Comparison of ENCODE assay signal across 36 cellular contexts in the genomic region with DNA sequence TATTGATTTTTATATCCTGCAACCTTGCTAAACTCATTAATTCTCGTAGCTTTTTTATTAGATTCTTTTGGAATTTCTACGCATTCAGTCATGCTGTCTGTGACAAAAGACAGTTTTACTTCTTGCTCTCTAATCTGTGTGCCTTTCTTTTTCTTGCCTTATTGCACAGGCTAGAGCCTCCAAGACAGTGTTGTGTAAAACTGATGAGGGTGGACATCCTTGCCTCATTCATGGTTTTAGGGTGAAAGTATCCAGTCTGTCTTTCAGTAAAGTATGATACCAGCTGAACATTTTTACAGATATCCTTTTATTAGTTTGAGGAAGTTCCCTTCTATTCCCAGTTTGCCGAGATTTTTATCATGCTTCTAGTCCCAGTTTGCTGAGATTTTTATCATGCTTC.
"Had no signal": no experiment of that assay in that cellular context is flagged by ENCODE, and none has a peak within 500 bp of the region (broad histone marks: within the 10 kb centered on the region; RNA-seq: fewer than 3 reads in every experiment).

No MANE protein-coding gene starts in this region.

- H3K4me1 ChIP-seq: ascending aorta, colonic mucosa had no signal

- H3K4me3 Mint-ChIP-seq: activated B cell treated with CpG ODN at 0.5 μM for 24 hours; activated CD4-positive, alpha-beta memory T cell treated with anti-CD3 and anti-CD28 coated beads for 36 hours; activated CD4-positive, alpha-beta T cell treated with anti-CD3 and anti-CD28 coated beads, Interleukin-2, amount 10 ng/mL, durations not matched to agents 24 days and 14 days; activated CD8-positive, alpha-beta T cell treated with anti-CD3 and anti-CD28 coated beads for 36 hours; activated naive CD4-positive, alpha-beta T cell treated with anti-CD3 and anti-CD28 coated beads, Interleukin-2, amount 10 ng/mL, durations not matched to agents 7 days and 5 days; activated naive CD4-positive, alpha-beta T cell treated with anti-CD3 and anti-CD28 coated beads, Interleukin-2, amount 50 U/mL, for 24 hours; activated naive CD8-positive, alpha-beta T cell; activated naive CD8-positive, alpha-beta T cell treated with anti-CD3 and anti-CD28 coated beads, Interleukin-2, amount 10 ng/mL, durations not matched to agents 7 days and 5 days; activated naive CD8-positive, alpha-beta T cell treated with anti-CD3 and anti-CD28 coated beads, Interleukin-2, amount 50 U/mL, for 24 hours; activated T-cell treated with anti-CD3 and anti-CD28 coated beads, Interleukin-2, amount 50 U/mL, for 4 hours; activated T-cell treated with anti-CD3 and anti-CD28 coated beads, Interleukin-2, amount 50 U/mL, for 72 hours; activated T-helper 1 cell treated with anti-CD3 and anti-CD28 coated beads, Interleukin-12 subunit alpha, Interleukin-12 subunit beta, Interleukin-2, Interleukin-4 antibody, amounts not matched to agents 30 ng/mL and 10 ng/mL and 1 ng/mL, durations not matched to agents 14 hours and 24 hours and 36 hours; activated T-helper 17 cell treated with anti-CD3 and anti-CD28 coated beads, Interleukin-2, amount 50 U/mL, for 72 hours; brain; central memory CD8-positive, alpha-beta T cell; T-helper 17 cell had no signal

- H3K27ac Mint-ChIP-seq: activated B cell treated with CpG ODN at 0.5 μM for 24 hours; activated CD4-positive, alpha-beta memory T cell treated with anti-CD3 and anti-CD28 coated beads for 36 hours; activated CD4-positive, alpha-beta T cell treated with anti-CD3 and anti-CD28 coated beads, Interleukin-2, amount 10 ng/mL, durations not matched to agents 24 days and 14 days; activated CD8-positive, alpha-beta T cell treated with anti-CD3 and anti-CD28 coated beads for 36 hours; activated naive CD4-positive, alpha-beta T cell treated with anti-CD3 and anti-CD28 coated beads, Interleukin-2, amount 10 ng/mL, durations not matched to agents 7 days and 5 days; activated naive CD4-positive, alpha-beta T cell treated with anti-CD3 and anti-CD28 coated beads, Interleukin-2, amount 50 U/mL, for 24 hours; activated naive CD8-positive, alpha-beta T cell; activated naive CD8-positive, alpha-beta T cell treated with anti-CD3 and anti-CD28 coated beads, Interleukin-2, amount 10 ng/mL, durations not matched to agents 7 days and 5 days; activated naive CD8-positive, alpha-beta T cell treated with anti-CD3 and anti-CD28 coated beads, Interleukin-2, amount 50 U/mL, for 24 hours; activated T-cell treated with anti-CD3 and anti-CD28 coated beads, Interleukin-2, amount 50 U/mL, for 72 hours; activated T-helper 1 cell treated with anti-CD3 and anti-CD28 coated beads, Interleukin-12 subunit alpha, Interleukin-12 subunit beta, Interleukin-2, Interleukin-4 antibody, amounts not matched to agents 30 ng/mL and 10 ng/mL and 1 ng/mL, durations not matched to agents 14 hours and 24 hours and 36 hours; activated T-helper 17 cell treated with anti-CD3 and anti-CD28 coated beads, Interleukin-2, amount 50 U/mL, for 72 hours; brain; T-helper 17 cell had no signal

- H3K9me3 ChIP-seq: colonic mucosa had no signal

- H3K27ac ChIP-seq: ascending aorta, cardiac muscle cell, colonic mucosa, VCaP had no signal

- H3K27me3 ChIP-seq: ascending aorta, cardiac muscle cell, colonic mucosa had no signal

- H3K9me3 Mint-ChIP-seq: activated naive CD4-positive, alpha-beta T cell treated with anti-CD3 and anti-CD28 coated beads, Interleukin-2, amount 50 U/mL, for 24 hours; activated T-helper 17 cell treated with anti-CD3 and anti-CD28 coated beads, Interleukin-2, amount 50 U/mL, for 72 hours; central memory CD8-positive, alpha-beta T cell had no signal

- H3K27me3 Mint-ChIP-seq: activated B cell treated with CpG ODN at 0.5 μM for 24 hours; activated CD4-positive, alpha-beta memory T cell treated with anti-CD3 and anti-CD28 coated beads for 36 hours; activated CD4-positive, alpha-beta T cell treated with anti-CD3 and anti-CD28 coated beads, Interleukin-2, amount 10 ng/mL, durations not matched to agents 24 days and 14 days; activated CD8-positive, alpha-beta T cell treated with anti-CD3 and anti-CD28 coated beads for 36 hours; activated naive CD4-positive, alpha-beta T cell treated with anti-CD3 and anti-CD28 coated beads, Interleukin-2, amount 10 ng/mL, durations not matched to agents 7 days and 5 days; activated naive CD4-positive, alpha-beta T cell treated with anti-CD3 and anti-CD28 coated beads, Interleukin-2, amount 50 U/mL, for 24 hours; activated naive CD8-positive, alpha-beta T cell; activated naive CD8-positive, alpha-beta T cell treated with anti-CD3 and anti-CD28 coated beads, Interleukin-2, amount 10 ng/mL, durations not matched to agents 7 days and 5 days; activated naive CD8-positive, alpha-beta T cell treated with anti-CD3 and anti-CD28 coated beads, Interleukin-2, amount 50 U/mL, for 24 hours; activated T-helper 17 cell treated with anti-CD3 and anti-CD28 coated beads, Interleukin-2, amount 50 U/mL, for 72 hours; brain; central memory CD8-positive, alpha-beta T cell; T-helper 17 cell had no signal

- H3K4me3 ChIP-seq: ascending aorta, cardiac muscle cell, colonic mucosa had no signal

- FAIRE-seq: bronchial epithelial cell, TTC549 had no signal

- DNase-seq: activated B cell treated with CpG ODN at 0.5 μM for 24 hours; activated CD4-positive, alpha-beta memory T cell treated with anti-CD3 and anti-CD28 coated beads for 36 hours; activated CD4-positive, alpha-beta T cell treated with anti-CD3 and anti-CD28 coated beads for 4 hours; activated CD4-positive, alpha-beta T cell treated with anti-CD3 and anti-CD28 coated beads, Interleukin-2, amount 10 ng/mL, durations not matched to agents 24 days and 14 days; activated CD4-positive, alpha-beta T cell treated with anti-CD3 and anti-CD28 coated beads, Interleukin-2, amount 50 U/mL, for 1 hour; activated CD4-positive, alpha-beta T cell treated with anti-CD3 and anti-CD28 coated beads, Interleukin-2, amount 50 U/mL, for 4 hours; activated CD4-positive, CD25-positive, alpha-beta regulatory T cell treated with anti-CD3 and anti-CD28 coated beads, Interleukin-2, amount 50 U/mL, for 72 hours; activated CD8-positive, alpha-beta memory T cell treated with anti-CD3 and anti-CD28 coated beads, Interleukin-2, amount 50 U/mL, for 4 hours; activated CD8-positive, alpha-beta T cell treated with anti-CD3 and anti-CD28 coated beads for 36 hours; activated effector memory CD4-positive, alpha-beta T cell treated with anti-CD3 and anti-CD28 coated beads, Interleukin-2, amount 50 U/mL, for 16 hours; activated naive CD4-positive, alpha-beta T cell treated with anti-CD3 and anti-CD28 coated beads, Interleukin-2, amount 10 ng/mL, durations not matched to agents 7 days and 5 days; activated naive CD4-positive, alpha-beta T cell treated with Interleukin-2 at 50 U/mL for 16 hours; activated naive CD8-positive, alpha-beta T cell treated with anti-CD3 and anti-CD28 coated beads, Interleukin-2, amount 10 ng/mL, durations not matched to agents 7 days and 5 days; activated naive CD8-positive, alpha-beta T cell treated with anti-CD3 and anti-CD28 coated beads, Interleukin-2, amount 50 U/mL, for 24 hours; activated T-cell treated with anti-CD3 and anti-CD28 coated beads for 4 hours; activated T-cell treated with anti-CD3 and anti-CD28 coated beads, Interleukin-2, amount 50 U/mL, for 1 hour; activated T-cell treated with anti-CD3 and anti-CD28 coated beads, Interleukin-2, amount 50 U/mL, for 4 hours; activated T-cell treated with anti-CD3 and anti-CD28 coated beads, Interleukin-2, amount 50 U/mL, for 72 hours; amygdala; anterior cingulate cortex; caudate nucleus; cerebellar nuclear complex; colonic mucosa; T-helper 17 cell; T-helper 9 cell had no signal

- ATAC-seq: activated CD8-positive, alpha-beta T cell treated with anti-CD3 and anti-CD28 coated beads for 36 hours; activated naive CD8-positive, alpha-beta T cell treated with anti-CD3 and anti-CD28 coated beads, Interleukin-2, amount 50 U/mL, for 24 hours; activated T-cell treated with anti-CD3 and anti-CD28 coated beads, Interleukin-2, amount 50 U/mL, for 4 hours; activated T-cell treated with anti-CD3 and anti-CD28 coated beads, Interleukin-2, amount 50 U/mL, for 72 hours; activated T-helper 17 cell treated with anti-CD3 and anti-CD28 coated beads, Interleukin-2, amount 50 U/mL, for 72 hours; T-helper 17 cell had no signal

- H3K36me3 ChIP-seq: ascending aorta, cardiac muscle cell, colonic mucosa had no signal
